In the genomic region with DNA sequence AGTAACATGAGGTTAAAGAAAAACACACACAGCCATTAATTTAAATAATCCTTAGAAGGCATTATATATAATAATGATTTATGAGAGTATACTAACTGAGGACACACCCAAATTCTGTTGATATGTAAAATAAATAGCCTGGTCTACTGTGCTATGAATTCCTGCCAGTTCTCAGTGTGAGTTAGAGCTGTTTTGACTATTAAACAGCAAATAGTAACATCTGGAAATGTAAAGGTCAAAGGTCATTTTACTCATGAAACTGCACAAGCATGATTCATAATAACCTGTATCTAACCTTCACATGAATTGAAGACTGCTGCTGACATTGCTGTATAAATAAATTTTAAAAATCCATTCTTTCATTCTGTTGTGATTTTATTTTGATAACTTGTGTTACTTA, we compare ENCODE assay signal across 18 cellular contexts.
DNase-seq lines count a peak whose midpoint lies in the region; ATAC-seq and TF ChIP-seq lines count a peak whose summit lies in the region.
"Had no signal": no experiment of that assay in that cellular context is flagged by ENCODE, and none has a peak within 500 bp of the region (broad histone marks: within the 10 kb centered on the region; RNA-seq: fewer than 3 reads in every experiment).

No MANE protein-coding gene starts in this region.

- BruUV-seq in A673 (replicated peaks; lab: Mats Ljungman, UMichigan), result no TSS peak

- peak; percentile 1 for DNase-seq in A673 (ENCODE audit: low spot score)
- DNase-seq in H4 (ENCODE audit: low spot score), result peak; percentile 13
- peak; percentile 4 for DNase-seq in RPMI8226
- peak; percentile 44 for DNase-seq in fibroblast of gingiva (ENCODE audit: low read depth)
- no peak for DNase-seq in cerebellar nuclear complex (lab: John Stamatoyannopoulos, UW)
- DNase-seq in NCI-H2107 treated with DMSO at 0.1 percent for 48 hours (lab: John Stamatoyannopoulos, UW; ENCODE audit: unreplicated experiment), result no peak
- no peak for DNase-seq in T1000 (lab: John Stamatoyannopoulos, UW)
- DNase-seq: DMS79; effector CD4-positive, alpha-beta T cell; GOT3; Kasumi-1; naive thymus-derived CD8-positive, alpha-beta T cell; stimulated activated naive CD4-positive, alpha-beta T cell treated with Interleukin-2 at 50 U/mL for 16 hours; T-helper 2 cell had no signal

- no peak overlapping the region for H3K27ac ChIP-seq in A673 (ENCODE audit: low read depth, low read length, poor library complexity, severe bottlenecking)
- H3K27ac ChIP-seq: ascending aorta, right atrium auricular region had no signal

- no peaks in the 10 kb centered on the region for H3K27me3 ChIP-seq in A673 (replicated peaks; ENCODE audit: insufficient read depth, low read depth, low read length, poor library complexity)
- H3K27me3 ChIP-seq: ascending aorta, right atrium auricular region had no signal

- TF ChIP-seq CTCF in A673 (conservative IDR thresholded peaks at IDR 0.05; ENCODE audit: low read depth, low read length), result no peak

- no peak overlapping the region for H3K4me3 ChIP-seq in A673 (ENCODE audit: low read depth, low read length, poor library complexity, severe bottlenecking)
- H3K4me3 ChIP-seq: ascending aorta, right atrium auricular region had no signal

- POLR2A ChIA-PET in A673 (lab: Charles Lee; ENCODE audit: low non-redundant PET), result no interaction called here

- CTCF ChIA-PET in A673 (lab: Charles Lee), result no interaction called here

- no peaks in the 10 kb centered on the region for H3K36me3 ChIP-seq in A673 (ENCODE audit: insufficient read depth, low read length, poor library complexity, severe bottlenecking)
- H3K36me3 ChIP-seq: ascending aorta, right atrium auricular region had no signal

- no peak for ATAC-seq in GM21515 (IDR thresholded peaks at IDR 0.05; ENCODE audit: unreplicated experiment)
- ATAC-seq: activated T-helper 17 cell treated with anti-CD3 and anti-CD28 coated beads, Interleukin-2, amount 50 U/mL, for 72 hours; naive thymus-derived CD8-positive, alpha-beta T cell had no signal

- intact Hi-C loops in A673 (cut with micrococcal nuclease; ENCODE audit: unreplicated experiment), result no loop called here

- no peaks in the 10 kb centered on the region for H3K4me1 ChIP-seq in A673 (ENCODE audit: insufficient read depth, low read length, poor library complexity, severe bottlenecking)
- H3K4me1 ChIP-seq: ascending aorta, right atrium auricular region had no signal

- no peaks in the 10 kb centered on the region for H3K9me3 ChIP-seq in A673 (ENCODE audit: low read depth, low read length, poor library complexity, severe bottlenecking)
- H3K9me3 ChIP-seq: ascending aorta, right atrium auricular region had no signal

Comparison
In these comparisons a context has a peak if more than half of its experiments do, and no peak if none do; other contexts are left out.
1. DNase-seq: peak in A673 (single experiment), H4 (single experiment), RPMI8226 (single experiment) and fibroblast of gingiva (single experiment); none in cerebellar nuclear complex (0 of 2), NCI-H2107 treated with DMSO at 0.1 percent for 48 hours (single experiment) and T1000 (single experiment).